Comparison of ENCODE assay signal across 8 cellular contexts in the genomic region with DNA sequence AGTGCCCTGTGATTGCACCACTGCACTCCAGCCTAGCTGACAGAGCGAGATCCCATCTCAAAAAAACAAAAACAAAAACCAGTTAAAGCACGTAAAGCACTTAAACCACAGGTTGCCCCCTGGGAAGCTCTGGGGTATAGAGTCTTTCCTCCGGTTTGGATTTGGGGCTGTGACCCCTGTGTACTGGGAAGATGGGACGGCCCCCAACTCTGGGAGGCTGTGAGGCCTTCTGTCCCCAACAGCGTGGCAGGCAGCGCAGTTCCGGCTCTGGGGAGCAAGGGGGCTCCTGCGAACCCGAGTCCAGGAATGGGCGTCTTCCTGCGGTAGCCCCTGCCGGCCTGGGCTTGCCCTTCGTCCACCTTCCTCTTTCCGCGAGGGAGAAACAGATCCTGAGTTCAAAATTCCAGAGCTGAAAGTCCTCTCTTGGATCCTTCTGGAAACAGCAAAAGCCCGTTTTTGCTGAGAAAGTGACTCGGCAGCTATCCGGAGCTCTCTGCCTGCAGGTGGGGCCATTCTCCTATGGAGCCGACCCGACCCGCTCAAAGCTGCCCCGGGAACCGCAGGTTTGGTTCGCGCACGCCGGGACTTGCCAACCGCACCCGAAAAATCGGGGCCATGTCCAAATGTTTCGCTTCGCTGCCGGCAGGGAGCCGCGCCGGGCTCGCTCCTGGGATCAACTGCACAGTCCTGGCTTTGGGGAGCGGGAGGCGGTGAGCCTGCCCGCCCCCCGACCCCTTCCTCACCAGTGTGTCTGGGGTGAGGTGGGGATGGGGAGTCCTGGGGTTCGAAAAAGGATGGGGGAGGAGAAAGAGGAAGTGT. TPM values are rescaled to one million over a fixed set of nuclear protein-coding genes. Genes with fewer than 3 reads are reported as not detected.
DNase-seq lines count a peak whose midpoint lies in the region; ATAC-seq, FAIRE-seq and TF ChIP-seq lines count a peak whose summit lies in the region.

No MANE protein-coding gene starts in this region.

- H3K9me3 ChIP-seq in K562 (replicated peaks; ENCODE audit: control insufficient read depth, insufficient read depth, low read depth, low read length) (no peaks in the 10 kb centered on the region), iPS-18a (ENCODE audit: control insufficient read depth, low read depth, low read length) (no peaks in the 10 kb centered on the region), skeletal muscle satellite cell (replicated peaks; ENCODE audit: low read length) (no peaks in the 10 kb centered on the region)

- peak; percentile 67 to 85 for ATAC-seq in activated CD4-positive, CD25-positive, alpha-beta regulatory T cell treated with anti-CD3 and anti-CD28 coated beads, Interleukin-2, amount 50 U/mL, for 24 hours
- ATAC-seq in T-cell (replicated peaks in 1 of 4) (peak; percentile 84 to 97 (median 88)), K562 (peak; percentile 95), GM18511 (IDR thresholded peaks at IDR 0.05; ENCODE audit: unreplicated experiment) (no peak)

- TF ChIP-seq RAD21 in K562 (CRISPR knock-in tag; conservative IDR thresholded peaks at IDR 0.05 in 1 of 2, IDR thresholded peaks at IDR 0.05 in 1 of 2) = peak; percentile 69 to 72

- H3K4me1 Mint-ChIP-seq in T-cell = peaks cover 8 to 12% (median 9%) of the 10 kb centered on the region in 3 donors

- peak overlapping the region; percentile 97 for H2AFZ ChIP-seq in K562 (ENCODE audit: low read depth, low read length)

- H3K27me3 ChIP-seq in K562 (ENCODE audit: control insufficient read depth in 2 of 2, insufficient read depth in 2 of 2, low read length in 2 of 2) (no peaks in the 10 kb centered on the region), iPS-18a (ENCODE audit: control insufficient read depth, insufficient read depth, low read length) (peaks cover 10% of the 10 kb centered on the region), skeletal muscle satellite cell (ENCODE audit: control insufficient read depth, insufficient read depth, low read length) (no peaks in the 10 kb centered on the region)

- no peak overlapping the region for H3K27ac Mint-ChIP-seq in T-cell

- no peak for TF ChIP-seq EP300 in K562 (IDR thresholded peaks at IDR 0.05; ENCODE audit: low read length)

- H4K20me1 ChIP-seq in K562 (replicated peaks; ENCODE audit: control insufficient read depth, insufficient read depth, low read length) = no peaks in the 10 kb centered on the region

- peak; percentile 70 to 85 (median 77) for TF ChIP-seq CTCF in K562 (IDR thresholded peaks at IDR 0.05 in 2 of 3, conservative IDR thresholded peaks at IDR 0.05 in 1 of 3; ENCODE audit: insufficient read depth in 2 of 3, low read depth in 1 of 3, low read length in 3 of 3)

- H3K9ac ChIP-seq in K562 (ENCODE audit: insufficient read depth in 1 of 2, low read depth in 2 of 2, low read length in 2 of 2) = peak overlapping the region; percentile 76 to 91
- H3K9ac ChIP-seq in iPS-18a (ENCODE audit: low read length) = peak overlapping the region; percentile 50
- peak overlapping the region; percentile 68 for H3K9ac ChIP-seq in skeletal muscle satellite cell (ENCODE audit: low read depth, low read length)

- no peak for DNase-seq in activated CD4-positive, CD25-positive, alpha-beta regulatory T cell treated with anti-CD3 and anti-CD28 coated beads, Interleukin-2, amount 50 U/mL, for 72 hours
- DNase-seq in T-cell (peak; percentile 19 to 68 (median 50)), K562 (ENCODE audit: extremely low read depth in 1 of 4, low spot score in 3 of 4) (peak; percentile 73 to 80 (median 80)), 8988T (no peak)

- intact Hi-C loops in K562 (cut with micrococcal nuclease) = loop anchor here (1.0 to 10.0 kb wide), 2 partner anchors 25 to 89 kb away; a partner anchor contains a TSS

- H3K4me3 Mint-ChIP-seq in T-cell = peak overlapping the region; percentile 64 to 81 (median 72)

- in situ Hi-C loops in K562 (cut with MboI) = no loop called here

- BruUV-seq in K562 (replicated peaks; lab: Mats Ljungman, UMichigan) = no TSS peak

- no peaks in the 10 kb centered on the region for H3K9me1 ChIP-seq in K562 (ENCODE audit: control insufficient read depth, insufficient read depth, low read length)

- CTCF ChIA-PET in T-cell (lab: Charles Lee) = interaction anchor here (0.6 to 1.5 kb wide), 9 partner anchors 37 to 106 kb away, joined by 3 to 7 read pairs (median 3); a partner anchor contains a TSS
- CTCF ChIA-PET in K562 (lab: Yijun Ruan, JAX; ENCODE audit: low intra/inter-chr PET ratio) = interaction anchor here (1.1 to 1.6 kb wide), 5 partner anchors 25 to 105 kb away, joined by 4 to 10 read pairs (median 6); a partner anchor contains a TSS

- peak overlapping the region; percentile 80 for H3K4me2 ChIP-seq in K562 (ENCODE audit: insufficient read depth, low read length)
- peak overlapping the region; percentile 88 for H3K4me2 ChIP-seq in skeletal muscle satellite cell (ENCODE audit: low read length)

- 5% methylated on average over 37 of the region's 42 CpGs for WGBS in K562 (ENCODE audit: insufficient coverage, low coverage, missing lambda C conversion rate)

- no peaks in the 10 kb centered on the region for H3K79me2 ChIP-seq in K562 (ENCODE audit: control insufficient read depth, insufficient read depth, low read length)

- POLR2A ChIA-PET in T-cell (lab: Charles Lee) = interaction anchor here in 1 of 2 donors (0.5 kb wide), 1 partner anchor 1527 kb away, joined by 3 read pairs; no protein-coding TSS in a partner anchor
- POLR2A ChIA-PET in K562 (lab: Yijun Ruan, JAX) = interaction anchor here (0.6 to 2.1 kb wide), 16 partner anchors 9 to 279 kb away, joined by 3 to 10 read pairs (median 4); a partner anchor contains a TSS

- H3K4me3 ChIP-seq in K562 (peak overlapping the region; percentile 31), iPS-18a (ENCODE audit: low read length) (peak overlapping the region; percentile 69), skeletal muscle satellite cell (ENCODE audit: low read length) (peak overlapping the region; percentile 66)

- H3K27me3 Mint-ChIP-seq in T-cell = peaks cover 18 to 30% of the 10 kb centered on the region in 2 donors

- peak overlapping the region; percentile 65 for H3K27ac ChIP-seq in K562 (ENCODE audit: extremely low read depth, low read depth, low read length)
- H3K27ac ChIP-seq in iPS-18a (ENCODE audit: low read length) = no peak overlapping the region

- TF ChIP-seq POLR2A in K562 (conservative IDR thresholded peaks at IDR 0.05) = no peak

- no peaks in the 10 kb centered on the region for H3K9me3 Mint-ChIP-seq in T-cell

- no peaks in the 10 kb centered on the region for H3K36me3 ChIP-seq in K562 (ENCODE audit: control insufficient read depth, insufficient read depth, low read length)
- H3K36me3 ChIP-seq in iPS-18a (ENCODE audit: control insufficient read depth, low read depth, low read length) = no peaks in the 10 kb centered on the region
- H3K36me3 ChIP-seq in skeletal muscle satellite cell (ENCODE audit: insufficient read depth, low read length) = no peaks in the 10 kb centered on the region

- H3K4me1 ChIP-seq in K562 (replicated peaks in 1 of 2; ENCODE audit: control insufficient read depth in 2 of 2, insufficient read depth in 2 of 2, low read length in 2 of 2) (peaks cover 14 to 17% of the 10 kb centered on the region in 2 experiments), iPS-18a (ENCODE audit: control insufficient read depth, low read depth, low read length) (peaks cover 12% of the 10 kb centered on the region), skeletal muscle satellite cell (ENCODE audit: control insufficient read depth, insufficient read depth, low read length) (peaks cover 17% of the 10 kb centered on the region)

- peak; percentile 11 for FAIRE-seq in K562 (lab: Jason Lieb, UNC)

- H3K36me3 Mint-ChIP-seq in T-cell = no peaks in the 10 kb centered on the region

RNA-seq across cellular contexts. Expression of a gene that starts 36.3 kb away (rescaled TPM):
- total RNA-seq in T-cell (10 to 100 TPM; 15.1 to 24.2 (median 20.4) TPM), K562 (2014; rRNA removed) (35.0 and 37.1 TPM in 2 replicates), K562 (2014; rRNA removed; fragmentation: Illumina TruSeq; extraction: Trizol) (49.4 and 50.7 TPM in 2 replicates), K562 (2015; rRNA removed; fragmentation: Illumina TruSeq; extraction: Trizol) (47.5 and 52.5 TPM in 2 replicates), K562 (2021) (43.2 and 46.7 TPM in 2 replicates)
- 265 and 326 TPM in 2 replicates for total RNA-seq in K562 (2011; cell fraction: chromatin; rRNA removed; ENCODE audit: low replicate concordance)
- 95.2 and 116 TPM in 2 replicates for total RNA-seq in K562 (2011; cell fraction: nucleolus; rRNA removed)
- 147 and 156 TPM in 2 replicates for total RNA-seq in K562 (2011; cell fraction: nucleoplasm; rRNA removed)
- polyA plus RNA-seq in K562 (2011; rRNA removed) (114 and 134 TPM in 2 replicates), K562 (2014; fragmentation: Illumina TruSeq; extraction: Trizol) (92.7 and 113 TPM in 2 replicates), K562 (2014; fragmentation: Nextera tagmentation; extraction: Ambion mirVana) (1 to 10 TPM; 2.7 to 5.6 TPM), K562 (2014; rRNA removed) (44.4 and 52.8 TPM in 2 replicates)
- polyA plus RNA-seq in K562 (2011; cell fraction: cytosol; rRNA removed) = 93.4 and 98.1 TPM in 2 replicates
- 150 and 166 TPM in 2 replicates for polyA plus RNA-seq in K562 (2011; cell fraction: nucleus; rRNA removed)
- polyA plus RNA-seq in K562 (2012) = 38.7 and 48.5 TPM in 2 replicates
- 120 and 125 TPM in 2 replicates for polyA minus RNA-seq in K562 (2011; rRNA and poly(A)+ RNA removed)
- 44.7 and 51.1 TPM in 2 replicates for polyA minus RNA-seq in K562 (2011; cell fraction: cytosol; rRNA and poly(A)+ RNA removed)
- polyA minus RNA-seq in K562 (2011; cell fraction: nucleus; rRNA and poly(A)+ RNA removed) = 49.7 and 85.1 TPM in 2 replicates
- total RNA-seq in skeletal muscle satellite cell (2012; rRNA removed) = 6.6 and 12.7 TPM in 2 replicates

RNA-seq across cellular contexts. Expression of a gene that starts 43.8 kb away (rescaled TPM):
- total RNA-seq in T-cell (100 to 1,000 TPM in 4 of 5 donors, 10 to 100 TPM in 1; 98.4 to 171 (median 143) TPM), K562 (2014; rRNA removed) (112 and 116 TPM in 2 replicates), K562 (2014; rRNA removed; fragmentation: Illumina TruSeq; extraction: Trizol) (21.7 and 24.8 TPM in 2 replicates), K562 (2015; rRNA removed; fragmentation: Illumina TruSeq; extraction: Trizol) (51.5 and 52.2 TPM in 2 replicates), K562 (2021) (195 and 199 TPM in 2 replicates)
- 216 and 541 TPM in 2 replicates for total RNA-seq in K562 (2011; cell fraction: chromatin; rRNA removed; ENCODE audit: low replicate concordance)
- 238 and 253 TPM in 2 replicates for total RNA-seq in K562 (2011; cell fraction: nucleolus; rRNA removed)
- total RNA-seq in K562 (2011; cell fraction: nucleoplasm; rRNA removed) = 194 and 215 TPM in 2 replicates
- polyA plus RNA-seq in K562 (2011; rRNA removed) (61.6 and 138 TPM in 2 replicates), K562 (2014; fragmentation: Illumina TruSeq; extraction: Trizol) (143 and 183 TPM in 2 replicates), K562 (2014; fragmentation: Nextera tagmentation; extraction: Ambion mirVana) (1 to 10 TPM; 3.5 to 6.0 TPM), K562 (2014; rRNA removed) (112 and 133 TPM in 2 replicates)
- 70.1 and 167 TPM in 2 replicates for polyA plus RNA-seq in K562 (2011; cell fraction: cytosol; rRNA removed)
- 212 and 301 TPM in 2 replicates for polyA plus RNA-seq in K562 (2011; cell fraction: nucleus; rRNA removed)
- 106 and 148 TPM in 2 replicates for polyA plus RNA-seq in K562 (2012)
- polyA minus RNA-seq in K562 (2011; rRNA and poly(A)+ RNA removed) = 53.1 and 54.9 TPM in 2 replicates
- 100 and 118 TPM in 2 replicates for polyA minus RNA-seq in K562 (2011; cell fraction: cytosol; rRNA and poly(A)+ RNA removed)
- polyA minus RNA-seq in K562 (2011; cell fraction: nucleus; rRNA and poly(A)+ RNA removed) = 61.7 and 93.0 TPM in 2 replicates
- total RNA-seq in skeletal muscle satellite cell (2012; rRNA removed) = 139 and 152 TPM in 2 replicates

RNA-seq across cellular contexts. Expression of a gene that starts 55.5 kb away (rescaled TPM):
- not detected for total RNA-seq in T-cell
- total RNA-seq in K562 (2011; cell fraction: chromatin; rRNA removed; ENCODE audit: low replicate concordance) = 3.3 and 7.2 TPM in 2 replicates
- 10.7 and 13.8 TPM in 2 replicates for total RNA-seq in K562 (2011; cell fraction: nucleolus; rRNA removed)
- total RNA-seq in K562 (2011; cell fraction: nucleoplasm; rRNA removed) = 7.4 and 10.0 TPM in 2 replicates
- 11.2 and 11.3 TPM in 2 replicates for total RNA-seq in K562 (2014; rRNA removed)
- total RNA-seq in K562 (2014; rRNA removed; fragmentation: Illumina TruSeq; extraction: Trizol) = 5.8 and 6.1 TPM in 2 replicates
- total RNA-seq in K562 (2015; rRNA removed; fragmentation: Illumina TruSeq; extraction: Trizol) = 6.6 and 7.3 TPM in 2 replicates
- total RNA-seq in K562 (2021) = 15.1 and 15.9 TPM in 2 replicates
- 4.8 and 11.7 TPM in 2 replicates for polyA plus RNA-seq in K562 (2011; rRNA removed)
- polyA plus RNA-seq in K562 (2011; cell fraction: cytosol; rRNA removed) = 10.3 and 15.8 TPM in 2 replicates
- 26.3 and 27.0 TPM in 2 replicates for polyA plus RNA-seq in K562 (2011; cell fraction: nucleus; rRNA removed)
- polyA plus RNA-seq in K562 (2012) = 16.9 and 34.8 TPM in 2 replicates
- polyA plus RNA-seq in K562 (2014; fragmentation: Illumina TruSeq; extraction: Trizol) = 18.5 and 18.8 TPM in 2 replicates
- polyA plus RNA-seq in K562 (2014; fragmentation: Nextera tagmentation; extraction: Ambion mirVana) = 1 to 10 TPM; 4.4 to 9.2 TPM
- 14.0 and 15.6 TPM in 2 replicates for polyA plus RNA-seq in K562 (2014; rRNA removed)
- 2.2 and 2.3 TPM in 2 replicates for polyA minus RNA-seq in K562 (2011; rRNA and poly(A)+ RNA removed)
- 4.1 and 5.1 TPM in 2 replicates for polyA minus RNA-seq in K562 (2011; cell fraction: cytosol; rRNA and poly(A)+ RNA removed)
- 2.0 and 3.9 TPM in 2 replicates for polyA minus RNA-seq in K562 (2011; cell fraction: nucleus; rRNA and poly(A)+ RNA removed)
- total RNA-seq in skeletal muscle satellite cell (2012; rRNA removed) = not detected in 2 replicates

Comparison
In these comparisons a context has a peak if more than half of its experiments do, and no peak if none do; other contexts are left out.
1. DNase-seq: peak in T-cell (34 of 34) and K562 (4 of 4); none in activated CD4-positive, CD25-positive, alpha-beta regulatory T cell treated with anti-CD3 and anti-CD28 coated beads, Interleukin-2, amount 50 U/mL, for 72 hours (single experiment) and 8988T (single experiment).
2. RNA of a gene that starts 55.5 kb away (total RNA-seq): 3.3 to 15.9 TPM in K562; not detected in T-cell; every median in the first group is over 4 times any median in the second.
3. Peak in every context shown above with its lines, with median percentiles within 50 percentile points of each other: H3K4me3 ChIP-seq and H3K9ac ChIP-seq.